In the genomic region with DNA sequence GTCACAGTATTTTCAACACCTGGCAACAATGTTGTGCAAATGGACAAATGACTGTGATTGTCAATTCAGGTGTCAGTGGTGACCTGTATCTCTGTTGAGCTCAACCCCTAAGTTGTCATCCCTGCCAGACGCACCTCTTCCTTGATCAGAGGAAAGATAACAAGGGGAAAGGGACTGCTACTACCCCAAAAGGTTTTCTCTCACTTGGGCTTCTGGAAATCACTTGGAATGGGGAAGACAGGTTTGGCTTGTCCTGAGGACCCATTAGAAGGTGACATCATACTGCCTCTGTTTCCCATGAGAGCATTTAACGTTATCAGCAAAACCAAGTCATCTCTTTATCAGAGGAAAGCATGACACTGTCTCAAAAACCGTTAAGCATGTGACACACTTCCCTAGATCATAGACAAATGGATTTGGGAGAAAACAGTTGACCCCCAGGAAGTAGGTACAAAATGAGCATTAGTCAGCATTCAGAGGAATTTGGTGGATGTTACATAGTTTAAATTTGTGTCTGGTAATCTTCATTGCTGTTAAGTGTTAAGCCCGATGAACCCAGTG, we compare ENCODE assay signal across 31 cellular contexts.
DNase-seq lines count a peak whose midpoint lies in the region; ATAC-seq and TF ChIP-seq lines count a peak whose summit lies in the region.
"Had no signal": no experiment of that assay in that cellular context is flagged by ENCODE, and none has a peak within 500 bp of the region (broad histone marks: within the 10 kb centered on the region; RNA-seq: fewer than 3 reads in every experiment).

No MANE protein-coding gene starts in this region.

- H3K4me1 Mint-ChIP-seq in dendritic cell treated with granulocyte-macrophage colony-stimulating factor and Interleukin-4, amounts not matched to agents 40 ng/mL and 50 ng/mL, for 4 days (ENCODE audit: low read depth): peaks cover 36% of the 10 kb centered on the region
- H3K4me1 Mint-ChIP-seq: activated B cell treated with CpG ODN at 0.5 μM for 24 hours; IgD-negative memory B cell; naive B cell; stimulated activated effector memory CD8-positive, alpha-beta T cell treated with anti-CD3 and anti-CD28 coated beads, Interleukin-12 subunit alpha, Interleukin-12 subunit beta, amount 100 ng/mL, for 72 hours had no signal

- H3K27me3 Mint-ChIP-seq in dendritic cell treated with granulocyte-macrophage colony-stimulating factor and Interleukin-4, amounts not matched to agents 40 ng/mL and 50 ng/mL, for 4 days: no peaks in the 10 kb centered on the region
- H3K27me3 Mint-ChIP-seq: activated B cell treated with CpG ODN at 0.5 μM for 24 hours; effector memory CD8-positive, alpha-beta T cell; IgD-negative memory B cell; naive B cell had no signal

- H2BK15ac ChIP-seq in mesendoderm (replicated peaks; ENCODE audit: low read depth): no peak overlapping the region

- no peak overlapping the region for H4K5ac ChIP-seq in mesendoderm (ENCODE audit: low read length)

- TF ChIP-seq RAD21 in SK-N-SH (IDR thresholded peaks at IDR 0.05; ENCODE audit: low read length): no peak

- H2AFZ ChIP-seq in SK-N-SH (ENCODE audit: low read depth): no peak overlapping the region
- H2AFZ ChIP-seq: GM23248 had no signal

- no peak overlapping the region for H2BK5ac ChIP-seq in mesendoderm (ENCODE audit: low read length)

- H3K23ac ChIP-seq in mesendoderm (ENCODE audit: low read length): no peak overlapping the region

- H3K27ac ChIP-seq in HEK293 (ENCODE audit: extremely low read depth, low read depth, low read length) (no peak overlapping the region), SK-N-SH (ENCODE audit: low read depth in 2 of 2, low read length in 1 of 2) (peak overlapping the region in 1 of 2 experiments; percentile 94; a peak in 2 of 4 replicates), mesendoderm (ENCODE audit: low read depth, low read length) (no peak overlapping the region), foreskin keratinocyte (no peak overlapping the region)
- H3K27ac ChIP-seq: gastroesophageal sphincter, GM23248, left ventricle myocardium inferior, neutrophil, prostate gland, upper lobe of right lung had no signal

- no peaks in the 10 kb centered on the region for H3K79me2 ChIP-seq in SK-N-SH (ENCODE audit: insufficient read depth)
- no peaks in the 10 kb centered on the region for H3K79me2 ChIP-seq in mesendoderm (ENCODE audit: control insufficient read depth, insufficient read depth, low read length)

- H3K9me3 ChIP-seq in HEK293 (ENCODE audit: control insufficient read depth, insufficient read depth, low read depth, low read length) (no peaks in the 10 kb centered on the region; the same call in 1 of the 2 replicates), SK-N-SH (no peaks in the 10 kb centered on the region; the same call in 1 of the 2 replicates)
- H3K9me3 ChIP-seq: gastroesophageal sphincter, neutrophil, prostate gland, upper lobe of right lung had no signal

- no peak overlapping the region for H3K56ac ChIP-seq in mesendoderm (ENCODE audit: low read length)

- POLR2A ChIA-PET in HEK293 (lab: Yijun Ruan, JAX) (no interaction called here), SK-N-SH (lab: Yijun Ruan, JAX) (no interaction called here)

- H3F3A ChIP-seq in SK-N-SH (replicated peaks; ENCODE audit: insufficient read depth): no peaks in the 10 kb centered on the region

- no peak overlapping the region for H3K18ac ChIP-seq in mesendoderm (ENCODE audit: low read length)

- H3K79me1 ChIP-seq in mesendoderm (ENCODE audit: low read length): no peaks in the 10 kb centered on the region

- no peaks in the 10 kb centered on the region for H3K9me2 ChIP-seq in SK-N-SH

- H3K4me3 Mint-ChIP-seq in dendritic cell treated with granulocyte-macrophage colony-stimulating factor and Interleukin-4, amounts not matched to agents 40 ng/mL and 50 ng/mL, for 4 days: no peak overlapping the region
- H3K4me3 Mint-ChIP-seq: activated B cell treated with CpG ODN at 0.5 μM for 24 hours; activated T-cell treated with anti-CD3 and anti-CD28 coated beads, Interleukin-2, amount 50 U/mL, for 72 hours; CD14-positive monocyte; effector memory CD8-positive, alpha-beta T cell; IgD-negative memory B cell; mesothelial cell of epicardium; naive B cell; stimulated activated effector memory CD8-positive, alpha-beta T cell treated with anti-CD3 and anti-CD28 coated beads, Interleukin-12 subunit alpha, Interleukin-12 subunit beta, amount 100 ng/mL, for 72 hours had no signal

- H3K36me3 ChIP-seq in HEK293 (ENCODE audit: control insufficient read depth in 2 of 2, insufficient read depth in 1 of 2, low read length in 2 of 2): no peaks in the 10 kb centered on the region
- H3K36me3 ChIP-seq in SK-N-SH (replicated peaks in 1 of 2; ENCODE audit: control insufficient read depth in 1 of 2, insufficient read depth in 2 of 2, low read length in 1 of 2): no peaks in the 10 kb centered on the region
- H3K36me3 ChIP-seq in mesendoderm (ENCODE audit: control insufficient read depth, insufficient read depth, low read length): no peaks in the 10 kb centered on the region
- H3K36me3 ChIP-seq: gastroesophageal sphincter, left ventricle myocardium inferior, neutrophil, prostate gland, upper lobe of right lung had no signal

- TF ChIP-seq EP300 in SK-N-SH (IDR thresholded peaks at IDR 0.05; ENCODE audit: borderline replicate concordance in 1 of 2, low read depth in 1 of 2, low read length in 1 of 2): 0 out of 4 replicates have a peak, but pooled peaks of 1 of the 2 experiments have one; percentile 8

- H3K4me2 ChIP-seq in SK-N-SH (no peak overlapping the region), mesendoderm (ENCODE audit: low read length) (no peak overlapping the region)

- no peaks in the 10 kb centered on the region for H3K36me3 Mint-ChIP-seq in dendritic cell treated with granulocyte-macrophage colony-stimulating factor and Interleukin-4, amounts not matched to agents 40 ng/mL and 50 ng/mL, for 4 days (ENCODE audit: low read depth)
- H3K36me3 Mint-ChIP-seq: CD14-positive monocyte; IgD-negative memory B cell; mesothelial cell of epicardium; naive B cell; stimulated activated effector memory CD8-positive, alpha-beta T cell treated with anti-CD3 and anti-CD28 coated beads, Interleukin-12 subunit alpha, Interleukin-12 subunit beta, amount 100 ng/mL, for 72 hours had no signal

- H3K27me3 ChIP-seq in SK-N-SH (ENCODE audit: insufficient read depth): no peaks in the 10 kb centered on the region
- H3K27me3 ChIP-seq in mesendoderm (ENCODE audit: insufficient read depth, low read length, poor library complexity): no peaks in the 10 kb centered on the region
- no peaks in the 10 kb centered on the region for H3K27me3 ChIP-seq in foreskin keratinocyte
- H3K27me3 ChIP-seq: gastroesophageal sphincter, neutrophil, upper lobe of right lung had no signal

- CTCF ChIA-PET in HEK293 (lab: Yijun Ruan, JAX) (interaction anchor here (0.7 kb wide), 1 partner anchor 208 kb away, joined by 3 read pairs; no protein-coding TSS in a partner anchor), SK-N-SH (lab: Yijun Ruan, JAX) (no interaction called here)

- intact Hi-C loops in dendritic cell treated with granulocyte-macrophage colony-stimulating factor and Interleukin-4, amounts not matched to agents 40 ng/mL and 50 ng/mL, for 4 days (cut with micrococcal nuclease): no loop called here

- whole genome bisulfite sequencing in SK-N-SH (ENCODE audit: low lambda C conversion rate): 6% methylated on average over 4 of the region's 4 CpGs
- WGBS in mesendoderm (ENCODE audit: extremely low coverage, insufficient coverage, low lambda C conversion rate): no CpG with 5 or more reads among the region's 4 CpGs

- peak overlapping the region; percentile 67 for H3K27ac Mint-ChIP-seq in dendritic cell treated with granulocyte-macrophage colony-stimulating factor and Interleukin-4, amounts not matched to agents 40 ng/mL and 50 ng/mL, for 4 days
- H3K27ac Mint-ChIP-seq: activated B cell treated with CpG ODN at 0.5 μM for 24 hours; activated T-cell treated with anti-CD3 and anti-CD28 coated beads, Interleukin-2, amount 50 U/mL, for 72 hours; CD14-positive monocyte; effector memory CD8-positive, alpha-beta T cell; IgD-negative memory B cell; naive B cell; stimulated activated effector memory CD8-positive, alpha-beta T cell treated with anti-CD3 and anti-CD28 coated beads, Interleukin-12 subunit alpha, Interleukin-12 subunit beta, amount 100 ng/mL, for 72 hours had no signal

- H3K4me3 ChIP-seq in HEK293 (ENCODE audit: low read depth, low read length): no peak overlapping the region
- H3K4me3 ChIP-seq in SK-N-SH (ENCODE audit: low read depth in 2 of 2, low read length in 1 of 2): no peak overlapping the region
- no peak overlapping the region for H3K4me3 ChIP-seq in mesendoderm (ENCODE audit: low read length)
- H3K4me3 ChIP-seq: gastroesophageal sphincter, GM12878, GM23248, prostate gland, upper lobe of right lung had no signal

- no peaks in the 10 kb centered on the region for H3K4me1 ChIP-seq in HEK293 (ENCODE audit: control insufficient read depth, insufficient read depth, low read length)
- H3K4me1 ChIP-seq in SK-N-SH (ENCODE audit: control insufficient read depth in 1 of 2, insufficient read depth in 2 of 2, low read depth in 1 of 2, low read length in 1 of 2): peaks cover 0 to 21% of the 10 kb centered on the region in 2 experiments; a peak in 2 of 4 replicates
- peaks cover 4% of the 10 kb centered on the region for H3K4me1 ChIP-seq in mesendoderm (ENCODE audit: control insufficient read depth, low read depth, low read length)
- H3K4me1 ChIP-seq in foreskin keratinocyte: no peaks in the 10 kb centered on the region
- H3K4me1 ChIP-seq: left ventricle myocardium inferior, prostate gland, upper lobe of right lung had no signal

- no peak overlapping the region for H2AK5ac ChIP-seq in mesendoderm (ENCODE audit: low read length)

- H2BK120ac ChIP-seq in mesendoderm (ENCODE audit: low read depth, low read length): no peak overlapping the region

- TF ChIP-seq CTCF in HEK293 (tag by site-specific recombination; IDR thresholded peaks at IDR 0.05) (no peak), SK-N-SH (IDR thresholded peaks at IDR 0.05) (no peak), foreskin keratinocyte (conservative IDR thresholded peaks at IDR 0.05) (no peak)

- H3K9ac ChIP-seq in SK-N-SH (no peak overlapping the region), mesendoderm (ENCODE audit: low read length) (no peak overlapping the region)
- H3K9ac ChIP-seq: GM23248 had no signal

- ATAC-seq in foreskin keratinocyte: no peak
- ATAC-seq in HG03432 (IDR thresholded peaks at IDR 0.05; ENCODE audit: unreplicated experiment): no peak
- ATAC-seq: activated T-cell treated with anti-CD3 and anti-CD28 coated beads, Interleukin-2, amount 50 U/mL, for 72 hours; effector memory CD8-positive, alpha-beta T cell; esophagus mucosa; gastroesophageal sphincter; GM12878; stimulated activated effector memory CD8-positive, alpha-beta T cell treated with anti-CD3 and anti-CD28 coated beads, Interleukin-12 subunit alpha, Interleukin-12 subunit beta, amount 100 ng/mL, for 72 hours; upper lobe of right lung had no signal

- H4K8ac ChIP-seq in mesendoderm (ENCODE audit: low read depth, low read length): no peak overlapping the region

- peaks cover 6% of the 10 kb centered on the region for H3K9me3 Mint-ChIP-seq in dendritic cell treated with granulocyte-macrophage colony-stimulating factor and Interleukin-4, amounts not matched to agents 40 ng/mL and 50 ng/mL, for 4 days
- H3K9me3 Mint-ChIP-seq: mesothelial cell of epicardium had no signal

- DNase-seq in SK-N-SH (peak; percentile 6), mesendoderm (peak; percentile 55), foreskin keratinocyte (no peak)
- DNase-seq in central memory CD4-positive, alpha-beta T cell: no peak
- DNase-seq: activated B cell treated with CpG ODN at 0.5 μM for 24 hours; activated naive CD4-positive, alpha-beta T cell; activated T-cell treated with anti-CD3 and anti-CD28 coated beads, Interleukin-2, amount 50 U/mL, for 72 hours; Calu3; DND-41; effector memory CD8-positive, alpha-beta T cell; GM23248; naive B cell; NCI-H1105; NCI-H2029; NCI-H2227 treated with DMSO at 0.1 percent for 48 hours; stimulated activated CD4-positive, alpha-beta T cell treated with anti-CD3 and anti-CD28 coated beads, Interleukin-4, amount 100 ng/mL, for 24 hours; T-helper 9 cell; upper lobe of right lung had no signal

- no peaks in the 10 kb centered on the region for H4K20me1 ChIP-seq in SK-N-SH (ENCODE audit: insufficient read depth)

- H3K4ac ChIP-seq in mesendoderm (ENCODE audit: low read depth, low read length): no peak overlapping the region

Comparison
In these comparisons a context has a peak if more than half of its experiments do, and no peak if none do; other contexts are left out.
1. DNase-seq: peak in SK-N-SH (single experiment) and mesendoderm (single experiment); none in central memory CD4-positive, alpha-beta T cell (single experiment) and foreskin keratinocyte (0 of 2).